Comparison of ENCODE assay signal across 16 cellular contexts in the genomic region with DNA sequence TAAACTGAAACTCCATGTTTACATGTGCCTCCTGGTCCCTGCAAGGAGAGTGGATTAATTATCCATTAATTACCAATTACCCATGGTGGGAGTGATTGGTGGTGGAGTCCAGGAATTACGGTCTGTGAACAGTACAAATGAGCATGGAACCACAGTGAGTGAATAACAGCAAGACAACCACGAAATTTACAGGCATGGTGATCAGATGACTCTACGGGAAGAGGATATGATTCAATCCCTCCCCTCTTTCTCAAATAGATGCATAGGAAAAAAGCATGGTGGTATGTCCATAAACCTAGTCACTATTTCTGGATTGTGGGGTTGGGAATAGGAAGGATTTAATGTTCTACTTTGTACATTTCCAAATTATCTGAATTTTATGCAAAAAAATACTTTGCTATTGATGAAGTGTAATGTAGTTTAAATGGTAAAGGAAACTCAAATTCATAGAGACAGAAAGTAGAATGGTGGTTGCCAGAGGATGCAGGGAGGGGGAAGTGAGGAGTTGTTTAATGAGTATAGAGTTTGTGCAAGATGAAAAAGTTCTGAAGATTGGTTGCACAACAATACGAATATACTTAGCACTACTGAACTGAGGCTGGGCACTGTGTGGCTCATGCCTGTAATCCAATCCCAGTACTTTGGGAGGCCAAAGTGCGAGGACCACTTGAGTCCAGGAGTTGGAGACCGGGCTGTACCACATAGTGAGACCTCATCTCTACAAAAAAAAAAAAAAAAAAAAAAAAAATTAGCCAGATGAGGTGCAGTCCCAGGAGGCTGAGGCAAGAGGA. TPM values are rescaled to one million over a fixed set of nuclear protein-coding genes. Genes with fewer than 3 reads are reported as not detected.
DNase-seq lines count a peak whose midpoint lies in the region; ATAC-seq, FAIRE-seq and TF ChIP-seq lines count a peak whose summit lies in the region.
"Had no signal": no experiment of that assay in that cellular context is flagged by ENCODE, and none has a peak within 500 bp of the region (broad histone marks: within the 10 kb centered on the region; RNA-seq: fewer than 3 reads in every experiment).

No MANE protein-coding gene starts in this region.

- H3K4me1 Mint-ChIP-seq in CD14-positive monocyte, result no peaks in the 10 kb centered on the region

- H3K4me3 ChIP-seq in fibroblast of pulmonary artery (replicated peaks; ENCODE audit: low read depth, low read length), result no peak overlapping the region
- H3K4me3 ChIP-seq: transverse colon had no signal

- H3K27me3 Mint-ChIP-seq in CD14-positive monocyte (ENCODE audit: low read depth in 3 of 3), result no peaks in the 10 kb centered on the region

- TF ChIP-seq CTCF in fibroblast of pulmonary artery (IDR thresholded peaks at IDR 0.05; ENCODE audit: low read length, missing control alignments) (no peak), CD14-positive monocyte (IDR thresholded peaks at IDR 0.05) (no peak)

- H3K36me3 Mint-ChIP-seq in CD14-positive monocyte, result no peaks in the 10 kb centered on the region

- H3K27ac Mint-ChIP-seq in CD14-positive monocyte, result no peak overlapping the region
- H3K27ac Mint-ChIP-seq: activated T-cell treated with anti-CD3 and anti-CD28 coated beads, Interleukin-2, amount 50 U/mL, for 24 hours; dendritic cell treated with granulocyte-macrophage colony-stimulating factor and Interleukin-4, amounts not matched to agents 40 ng/mL and 50 ng/mL, for 4 days had no signal

- DNase-seq in A172 (ENCODE audit: low spot score), result peak; percentile 57
- DNase-seq in GM18507 (ENCODE audit: extremely low spot score, insufficient read length, low read depth), result no peak
- DNase-seq in RPMI7951 (ENCODE audit: low read depth), result peak; percentile 67
- DNase-seq in fibroblast of pulmonary artery (ENCODE audit: low read depth), result peak; percentile 34
- no peak for DNase-seq in left lobe of liver (ENCODE audit: low spot score)
- no peak for DNase-seq in CD14-positive monocyte (ENCODE audit: low spot score)
- DNase-seq in COR-L47 (lab: John Stamatoyannopoulos, UW), result no peak
- DNase-seq: activated CD4-positive, alpha-beta T cell treated with anti-CD3 and anti-CD28 coated beads for 1 hour; activated T-cell treated with anti-CD3 and anti-CD28 coated beads, Interleukin-2, amount 50 U/mL, for 24 hours; DMS 273 treated with DMSO at 0.1 percent for 48 hours; NCI-H1092 treated with DMSO at 0.1 percent for 48 hours; NCI-H345; transverse colon had no signal

- H3K4me3 Mint-ChIP-seq in CD14-positive monocyte, result no peak overlapping the region
- H3K4me3 Mint-ChIP-seq: activated T-cell treated with anti-CD3 and anti-CD28 coated beads, Interleukin-2, amount 50 U/mL, for 24 hours; dendritic cell treated with granulocyte-macrophage colony-stimulating factor and Interleukin-4, amounts not matched to agents 40 ng/mL and 50 ng/mL, for 4 days had no signal

- FAIRE-seq in GM18507 (lab: Jason Lieb, UNC), result peak; percentile 53
- FAIRE-seq: islet of Langerhans had no signal

- intact Hi-C loops in CD14-positive monocyte (cut with micrococcal nuclease), result no loop called here

- H3K9me3 Mint-ChIP-seq in CD14-positive monocyte, result peaks cover 0 to 2% (median 0%) of the 10 kb centered on the region in 7 donors
- H3K9me3 Mint-ChIP-seq: activated T-cell treated with anti-CD3 and anti-CD28 coated beads, Interleukin-2, amount 50 U/mL, for 24 hours; dendritic cell treated with granulocyte-macrophage colony-stimulating factor and Interleukin-4, amounts not matched to agents 40 ng/mL and 50 ng/mL, for 4 days had no signal

- no peak for ATAC-seq in left lobe of liver
- ATAC-seq in GM21423 (IDR thresholded peaks at IDR 0.05; ENCODE audit: unreplicated experiment), result no peak

RNA-seq across cellular contexts. Expression of a gene that starts 41.2 kb away (rescaled TPM):
- total RNA-seq in A172 (2014; rRNA removed; shearing (Covaris generic)), result 251 and 335 TPM in 2 replicates
- 225 and 267 TPM in 2 replicates for total RNA-seq in RPMI7951 (2014; rRNA removed; shearing (Covaris generic))
- total RNA-seq in left lobe of liver, result 1.4 TPM
- polyA plus RNA-seq in CD14-positive monocyte, result under 1 TPM; 0.73 TPM

RNA-seq across cellular contexts. Expression of a gene that starts 53.3 kb away (rescaled TPM):
- total RNA-seq in A172 (2014; rRNA removed; shearing (Covaris generic)), result 41.6 and 46.4 TPM in 2 replicates
- 17.8 and 20.7 TPM in 2 replicates for total RNA-seq in RPMI7951 (2014; rRNA removed; shearing (Covaris generic))
- 12.3 TPM for total RNA-seq in left lobe of liver
- 1 to 10 TPM; 6.4 to 9.0 TPM for polyA plus RNA-seq in CD14-positive monocyte

Comparison
In these comparisons a context has a peak if more than half of its experiments do, and no peak if none do; other contexts are left out.
1. DNase-seq: peak in A172 (single experiment), RPMI7951 (single experiment) and fibroblast of pulmonary artery (single experiment); none in GM18507 (single experiment), left lobe of liver (single experiment), CD14-positive monocyte (single experiment) and COR-L47 (single experiment).
2. RNA of a gene that starts 41.2 kb away (total RNA-seq): 251 to 335 TPM in A172 and 225 to 267 TPM in RPMI7951; 1.4 TPM in left lobe of liver (single experiment); every median in the first group is over 10 times any median in the second.